Comparison of ENCODE assay signal across 1 cellular context in the genomic region with DNA sequence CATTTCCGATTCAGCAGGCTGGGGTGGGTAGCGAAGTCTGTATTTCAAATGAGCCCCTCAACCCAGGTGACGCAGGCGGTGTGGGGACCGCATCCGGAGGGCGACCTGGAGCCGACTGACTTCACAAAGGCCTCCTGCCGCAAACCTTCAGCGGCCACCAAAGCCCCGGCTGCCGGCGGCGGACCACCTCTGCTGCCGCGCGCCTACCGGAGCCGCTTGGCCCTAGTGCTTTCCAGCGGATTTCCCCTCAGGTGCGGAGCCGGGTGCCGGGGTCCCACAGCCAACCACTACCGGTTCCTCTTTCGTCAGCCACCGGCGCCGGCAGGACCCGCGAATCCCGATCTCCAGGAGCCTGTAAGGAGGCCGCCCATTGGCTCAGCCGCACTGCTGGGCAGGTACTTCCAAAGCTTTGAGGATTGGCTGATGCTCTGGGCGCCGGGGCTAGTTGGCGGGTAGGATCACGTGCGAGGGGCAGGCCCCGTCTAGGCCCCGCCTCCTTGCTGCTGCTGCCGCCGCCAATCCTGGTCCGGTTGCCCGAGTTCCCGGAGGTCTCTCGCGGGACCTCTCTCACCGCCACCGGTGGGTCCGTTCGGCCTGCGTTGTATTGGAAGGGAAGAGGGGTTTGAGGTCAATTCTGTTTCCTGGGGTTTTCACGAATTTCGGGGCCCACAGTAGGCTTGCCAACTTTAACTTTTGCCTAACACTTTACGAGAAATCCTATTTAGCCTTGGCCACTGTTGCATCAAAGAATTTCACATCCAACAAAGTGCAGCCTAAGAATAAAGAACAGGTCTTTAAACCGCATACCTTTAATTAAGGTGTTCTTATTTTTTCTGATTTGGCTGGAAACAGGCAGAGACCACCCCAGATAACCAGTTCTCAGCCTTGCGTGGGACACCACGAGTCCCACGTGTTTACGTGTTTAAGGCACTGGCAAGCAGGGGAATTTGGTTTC.
TF ChIP-seq lines count a peak whose summit lies in the region.

TSS of gene GSTO2 (plus strand) at position 494 of the 955 bp plus-strand sequence. CDS start 5,732 bp downstream, outside the sequence.

TF ChIP-seq in GM12878, 131 proteins besides CTCF, POLR2A, EP300 and RAD21 (continued from another document and continues in another):
- TF ChIP-seq BACH1 (IDR thresholded peaks at IDR 0.05; ENCODE audit: borderline replicate concordance) (peak; percentile 81), NR2F1 (conservative IDR thresholded peaks at IDR 0.05) (0 out of 2 replicates have a peak, but pooled peaks have one; percentile 34), MAX (IDR thresholded peaks at IDR 0.05; ENCODE audit: low read depth, low read length) (peak; percentile 75), SREBF1 (IDR thresholded peaks at IDR 0.05; ENCODE audit: low read length) (no peak), USF1 (IDR thresholded peaks at IDR 0.05; ENCODE audit: borderline replicate concordance, extremely low read length, insufficient read depth, low read depth, low read length) (peak; percentile 89), BMI1 (IDR thresholded peaks at IDR 0.05; ENCODE audit: borderline replicate concordance) (no peak), MLLT1 (IDR thresholded peaks at IDR 0.05) (no peak; the same call in 1 of the 2 replicates), CHD1 (IDR thresholded peaks at IDR 0.05; ENCODE audit: low read depth, low read length) (0 out of 2 replicates have a peak, but pooled peaks have one; percentile 33), CEBPB (IDR thresholded peaks at IDR 0.05; ENCODE audit: borderline replicate concordance in 1 of 2, low read depth in 2 of 2, low read length in 2 of 2) (no peak), SKIL (IDR thresholded peaks at IDR 0.05; ENCODE audit: low read depth, poor library complexity, severe bottlenecking) (no peak), MYC (IDR thresholded peaks at IDR 0.05; ENCODE audit: insufficient read depth, insufficient read length, insufficient replicate concordance, low read length, severe bottlenecking) (no peak), PAX5 (IDR thresholded peaks at IDR 0.05; ENCODE audit: borderline replicate concordance, low read depth, low read length) (no peak), POLR2AphosphoS5 (IDR thresholded peaks at IDR 0.05; ENCODE audit: low read length) (peak; percentile 94), RUNX3 (IDR thresholded peaks at IDR 0.05; ENCODE audit: low read length) (peak; percentile 85), STAT1 (conservative IDR thresholded peaks at IDR 0.05) (no peak), IKZF1 (conservative IDR thresholded peaks at IDR 0.05) (peak; percentile 72), SUZ12 (IDR thresholded peaks at IDR 0.05; ENCODE audit: unreplicated experiment) (no peak), ETV6 (conservative IDR thresholded peaks at IDR 0.05 in 1 of 2, IDR thresholded peaks at IDR 0.05 in 1 of 2; ENCODE audit: borderline replicate concordance in 1 of 2, low read depth in 1 of 2) (no peak), IKZF2 (IDR thresholded peaks at IDR 0.05) (no peak; a peak in 2 of 4 replicates), MEF2A (IDR thresholded peaks at IDR 0.05; ENCODE audit: insufficient read depth, low read depth, low read length) (no peak), LARP7 (IDR thresholded peaks at IDR 0.05) (no peak; the same call in none of the 2 replicates), HCFC1 (IDR thresholded peaks at IDR 0.05; ENCODE audit: low read length) (peak; percentile 60), MTA3 (IDR thresholded peaks at IDR 0.05; ENCODE audit: borderline replicate concordance, low read length) (no peak), CREM (IDR thresholded peaks at IDR 0.05; ENCODE audit: low read depth) (peak; percentile 93), MYB (IDR thresholded peaks at IDR 0.05; ENCODE audit: borderline replicate concordance, low read depth, low read length) (no peak), ZSCAN29 (IDR thresholded peaks at IDR 0.05) (no peak), EZH2 (IDR thresholded peaks at IDR 0.05; ENCODE audit: borderline replicate concordance, control insufficient read depth, low read depth, low read length) (no peak), SIX5 (IDR thresholded peaks at IDR 0.05; ENCODE audit: low read depth, low read length, severe bottlenecking) (no peak), RAD51 (IDR thresholded peaks at IDR 0.05) (peak; percentile 91), ESRRA (IDR thresholded peaks at IDR 0.05; ENCODE audit: low read length) (no peak), SUPT20H (IDR thresholded peaks at IDR 0.05; ENCODE audit: borderline replicate concordance, control insufficient read depth, low read depth, low read length) (no peak), CBX3 (IDR thresholded peaks at IDR 0.05; ENCODE audit: borderline replicate concordance, low read depth) (no peak), NFYA (IDR thresholded peaks at IDR 0.05; ENCODE audit: borderline replicate concordance, low read depth, low read length) (peak; percentile 23; the same call in 1 of the 2 replicates), RELA (IDR thresholded peaks at IDR 0.05; ENCODE audit: borderline replicate concordance, partially characterized antibody) (peak; percentile 77), ELK1 (IDR thresholded peaks at IDR 0.05; ENCODE audit: low read depth, low read length) (no peak; the same call in 1 of the 2 replicates), KAT2A (conservative IDR thresholded peaks at IDR 0.05; ENCODE audit: control insufficient read depth, low read depth, low read length) (no peak), CHD2 (IDR thresholded peaks at IDR 0.05; ENCODE audit: borderline replicate concordance, low read depth, low read length) (peak; percentile 97), SMAD5 (IDR thresholded peaks at IDR 0.05; ENCODE audit: low read depth) (peak; percentile 82), ZZZ3 (IDR thresholded peaks at IDR 0.05; ENCODE audit: control insufficient read depth, insufficient read length, low read depth) (no peak), RCOR1 (conservative IDR thresholded peaks at IDR 0.05; ENCODE audit: low read depth, low read length) (0 out of 2 replicates have a peak, but pooled peaks have one; percentile 62), ZBTB40 (IDR thresholded peaks at IDR 0.05; ENCODE audit: borderline replicate concordance) (peak; percentile 90), FOXM1 (IDR thresholded peaks at IDR 0.05; ENCODE audit: low read depth, low read length) (0 out of 2 replicates have a peak, but pooled peaks have one; percentile 14), ZNF207 (IDR thresholded peaks at IDR 0.05; ENCODE audit: borderline replicate concordance) (0 out of 2 replicates have a peak, but pooled peaks have one; percentile 56)
- TF ChIP-seq, protein P1, sequence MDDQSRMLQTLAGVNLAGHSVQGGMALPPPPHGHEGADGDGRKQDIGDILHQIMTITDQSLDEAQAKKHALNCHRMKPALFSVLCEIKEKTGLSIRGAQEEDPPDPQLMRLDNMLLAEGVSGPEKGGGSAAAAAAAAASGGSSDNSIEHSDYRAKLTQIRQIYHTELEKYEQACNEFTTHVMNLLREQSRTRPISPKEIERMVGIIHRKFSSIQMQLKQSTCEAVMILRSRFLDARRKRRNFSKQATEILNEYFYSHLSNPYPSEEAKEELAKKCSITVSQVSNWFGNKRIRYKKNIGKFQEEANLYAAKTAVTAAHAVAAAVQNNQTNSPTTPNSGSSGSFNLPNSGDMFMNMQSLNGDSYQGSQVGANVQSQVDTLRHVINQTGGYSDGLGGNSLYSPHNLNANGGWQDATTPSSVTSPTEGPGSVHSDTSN (IDR thresholded peaks at IDR 0.05; ENCODE audit: insufficient replicate concordance, low read depth, low read length) = peak; percentile 49
- TF ChIP-seq, protein P2, sequence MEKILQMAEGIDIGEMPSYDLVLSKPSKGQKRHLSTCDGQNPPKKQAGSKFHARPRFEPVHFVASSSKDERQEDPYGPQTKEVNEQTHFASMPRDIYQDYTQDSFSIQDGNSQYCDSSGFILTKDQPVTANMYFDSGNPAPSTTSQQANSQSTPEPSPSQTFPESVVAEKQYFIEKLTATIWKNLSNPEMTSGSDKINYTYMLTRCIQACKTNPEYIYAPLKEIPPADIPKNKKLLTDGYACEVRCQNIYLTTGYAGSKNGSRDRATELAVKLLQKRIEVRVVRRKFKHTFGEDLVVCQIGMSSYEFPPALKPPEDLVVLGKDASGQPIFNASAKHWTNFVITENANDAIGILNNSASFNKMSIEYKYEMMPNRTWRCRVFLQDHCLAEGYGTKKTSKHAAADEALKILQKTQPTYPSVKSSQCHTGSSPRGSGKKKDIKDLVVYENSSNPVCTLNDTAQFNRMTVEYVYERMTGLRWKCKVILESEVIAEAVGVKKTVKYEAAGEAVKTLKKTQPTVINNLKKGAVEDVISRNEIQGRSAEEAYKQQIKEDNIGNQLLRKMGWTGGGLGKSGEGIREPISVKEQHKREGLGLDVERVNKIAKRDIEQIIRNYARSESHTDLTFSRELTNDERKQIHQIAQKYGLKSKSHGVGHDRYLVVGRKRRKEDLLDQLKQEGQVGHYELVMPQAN (conservative IDR thresholded peaks at IDR 0.05) = peak; percentile 94
- TF ChIP-seq, protein P3, sequence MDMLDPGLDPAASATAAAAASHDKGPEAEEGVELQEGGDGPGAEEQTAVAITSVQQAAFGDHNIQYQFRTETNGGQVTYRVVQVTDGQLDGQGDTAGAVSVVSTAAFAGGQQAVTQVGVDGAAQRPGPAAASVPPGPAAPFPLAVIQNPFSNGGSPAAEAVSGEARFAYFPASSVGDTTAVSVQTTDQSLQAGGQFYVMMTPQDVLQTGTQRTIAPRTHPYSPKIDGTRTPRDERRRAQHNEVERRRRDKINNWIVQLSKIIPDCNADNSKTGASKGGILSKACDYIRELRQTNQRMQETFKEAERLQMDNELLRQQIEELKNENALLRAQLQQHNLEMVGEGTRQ (IDR thresholded peaks at IDR 0.05; ENCODE audit: borderline replicate concordance, low read depth, low read length) = peak; percentile 80
